30 cellular contexts compared by ENCODE assay signal in genomic region chr1:231064418-231064817, GRCh38.
"Had no signal": no experiment of that assay in that cellular context is flagged by ENCODE, and none has a peak within 500 bp of the region (broad histone marks: within the 10 kb centered on the region; RNA-seq: fewer than 3 reads in every experiment).

No MANE protein-coding gene starts in this region.

- H3K27ac ChIP-seq: adrenal gland, body of pancreas, brain microvascular endothelial cell, breast epithelium, VCaP had no signal

- H3K36me3 ChIP-seq: adrenal gland, brain microvascular endothelial cell, breast epithelium had no signal

- ATAC-seq: activated CD8-positive, alpha-beta memory T cell treated with anti-CD3 and anti-CD28 coated beads, Interleukin-2, amount 10 ng/mL, durations not matched to agents 7 days and 5 days; activated CD8-positive, alpha-beta T cell treated with anti-CD3 and anti-CD28 coated beads, Interleukin-2, amount 10 ng/mL, durations not matched to agents 7 days and 5 days; body of pancreas had no signal

- H3K9me3 ChIP-seq: adrenal gland, body of pancreas, breast epithelium had no signal

- FAIRE-seq: astrocyte, TTC549 had no signal

- H3K4me3 ChIP-seq: adrenal gland, body of pancreas, breast epithelium had no signal

- H3K27me3 ChIP-seq: adrenal gland, body of pancreas, brain microvascular endothelial cell, breast epithelium had no signal

- DNase-seq: activated B cell treated with CpG ODN at 0.5 μM for 24 hours; activated CD4-positive, alpha-beta memory T cell treated with anti-CD3 and anti-CD28 coated beads, Interleukin-2, amount 10 ng/mL, durations not matched to agents 7 days and 5 days; activated CD4-positive, alpha-beta T cell treated with anti-CD3 and anti-CD28 coated beads for 4 hours; activated CD4-positive, alpha-beta T cell treated with anti-CD3 and anti-CD28 coated beads, Interleukin-2, amount 10 ng/mL, durations not matched to agents 7 days and 5 days; activated CD4-positive, alpha-beta T cell treated with anti-CD3 and anti-CD28 coated beads, Interleukin-2, amount 50 U/mL, for 48 hours; activated CD4-positive, CD25-positive, alpha-beta regulatory T cell treated with anti-CD3 and anti-CD28 coated beads, Interleukin-2, amount 50 U/mL, for 72 hours; activated CD8-positive, alpha-beta memory T cell treated with anti-CD3 and anti-CD28 coated beads for 24 hours; activated CD8-positive, alpha-beta memory T cell treated with anti-CD3 and anti-CD28 coated beads, Interleukin-2, amount 10 ng/mL, durations not matched to agents 7 days and 5 days; activated CD8-positive, alpha-beta memory T cell treated with anti-CD3 and anti-CD28 coated beads, Interleukin-2, amount 50 U/mL, for 48 hours; activated CD8-positive, alpha-beta T cell treated with anti-CD3 and anti-CD28 coated beads, Interleukin-2, amount 10 ng/mL, durations not matched to agents 7 days and 5 days; activated effector memory CD4-positive, alpha-beta T cell treated with Interleukin-2 at 50 U/mL for 16 hours; activated gamma-delta T cell; activated naive CD4-positive, alpha-beta T cell treated with anti-CD3 and anti-CD28 coated beads, Interleukin-2, amount 10 ng/mL, durations not matched to agents 7 days and 5 days; activated naive CD4-positive, alpha-beta T cell treated with Interleukin-2 at 50 U/mL for 16 hours; activated naive CD8-positive, alpha-beta T cell treated with anti-CD3 and anti-CD28 coated beads for 36 hours; activated T-cell treated with anti-CD3 and anti-CD28 coated beads, Interleukin-2, amount 50 U/mL, for 24 hours; activated T-cell treated with anti-CD3 and anti-CD28 coated beads, Interleukin-2, amount 50 U/mL, for 48 hours; adrenal gland; amniotic stem cell; aorta; body of pancreas; brain microvascular endothelial cell; central memory CD4-positive, alpha-beta T cell; T-helper 1 cell; T-helper 2 cell; T-helper 9 cell had no signal

- H3K4me1 ChIP-seq: adrenal gland, body of pancreas, breast epithelium had no signal
